8 cellular contexts compared by ENCODE assay signal in genomic region chr7:92133737-92134270, GRCh38. TPM values are rescaled to one million over a fixed set of nuclear protein-coding genes. Genes with fewer than 3 reads are reported as not detected.
DNase-seq lines count a peak whose midpoint lies in the region; ATAC-seq and TF ChIP-seq lines count a peak whose summit lies in the region.

No MANE protein-coding gene starts in this region.

- WGBS in testis, 2 donors: 0 to 7% methylated on average over 2 to 30 of the region's 42 CpGs

- H3K9me3 ChIP-seq in testis: no peaks in the 10 kb centered on the region

- H3K9me3 Mint-ChIP-seq in activated naive CD4-positive, alpha-beta T cell treated with anti-CD3 and anti-CD28 coated beads, Interleukin-2, amount 10 ng/mL, durations not matched to agents 7 days and 5 days: peaks cover 3% of the 10 kb centered on the region

- no peaks in the 10 kb centered on the region for H3K36me3 ChIP-seq in testis (ENCODE audit: low read depth, missing control alignments)

- TF ChIP-seq POLR2A in testis (IDR thresholded peaks at IDR 0.05): no peak

- H3K4me1 Mint-ChIP-seq in activated naive CD4-positive, alpha-beta T cell treated with anti-CD3 and anti-CD28 coated beads, Interleukin-2, amount 10 ng/mL, durations not matched to agents 7 days and 5 days: peaks cover 49% of the 10 kb centered on the region

- POLR2A ChIA-PET in RWPE1 (lab: Yijun Ruan, JAX; ENCODE audit: low non-redundant PET): no interaction called here

- peaks cover 12% of the 10 kb centered on the region for H3K27me3 Mint-ChIP-seq in activated naive CD4-positive, alpha-beta T cell treated with anti-CD3 and anti-CD28 coated beads, Interleukin-2, amount 10 ng/mL, durations not matched to agents 7 days and 5 days

- peaks cover 29% of the 10 kb centered on the region for H3K36me3 Mint-ChIP-seq in activated naive CD4-positive, alpha-beta T cell treated with anti-CD3 and anti-CD28 coated beads, Interleukin-2, amount 10 ng/mL, durations not matched to agents 7 days and 5 days

- H3K4me3 ChIP-seq in testis: peak overlapping the region; percentile 94 to 99

- H3K27ac ChIP-seq in RWPE1: peak overlapping the region; percentile 95
- peak overlapping the region; percentile 98 to 99 for H3K27ac ChIP-seq in testis

- H3K4me3 Mint-ChIP-seq in activated naive CD4-positive, alpha-beta T cell treated with anti-CD3 and anti-CD28 coated beads, Interleukin-2, amount 10 ng/mL, durations not matched to agents 7 days and 5 days: peak overlapping the region; percentile 96

- CTCF ChIA-PET in RWPE1 (lab: Yijun Ruan, JAX): interaction anchor here (0.5 to 1.4 kb wide), 5 partner anchors 10 to 158 kb away, joined by 3 to 4 read pairs (median 4); no protein-coding TSS in a partner anchor
- CTCF ChIA-PET in activated naive CD4-positive, alpha-beta T cell treated with anti-CD3 and anti-CD28 coated beads, Interleukin-2, amount 10 ng/mL, durations not matched to agents 7 days and 5 days (lab: Charles Lee): interaction anchor here (0.6 to 1.5 kb wide), 3 partner anchors 187 to 313 kb away, joined by 3 to 5 read pairs (median 5); partner anchors contain the start of gene GATAD1

- intact Hi-C loops in testis (cut with DNase I; ENCODE audit: low total_unique reads): no loop called here

- no peaks in the 10 kb centered on the region for H3K27me3 ChIP-seq in testis

- ATAC-seq in GM21528 (IDR thresholded peaks at IDR 0.05; ENCODE audit: low FRiP score, unreplicated experiment) (peak; percentile 42), omental fat pad (ENCODE audit: low FRiP score) (peak; percentile 76)

- H3K27ac Mint-ChIP-seq in activated naive CD4-positive, alpha-beta T cell treated with anti-CD3 and anti-CD28 coated beads, Interleukin-2, amount 10 ng/mL, durations not matched to agents 7 days and 5 days: peak overlapping the region; percentile 99

- peaks cover 15% of the 10 kb centered on the region for H3K4me1 ChIP-seq in testis

- DNase-seq in DMS153 (lab: John Stamatoyannopoulos, UW) (peak; percentile 50), HuH-7 (ENCODE audit: low spot score) (peak; percentile 80), RWPE1 (ENCODE audit: low spot score) (peak; percentile 48), glomerular visceral epithelial cell (ENCODE audit: extremely low spot score) (peak; percentile 49), omental fat pad (ENCODE audit: low spot score) (peak; percentile 62), testis (peak; percentile 89)
- peak; percentile 71 for DNase-seq in activated naive CD4-positive, alpha-beta T cell treated with anti-CD3 and anti-CD28 coated beads, Interleukin-2, amount 10 ng/mL, durations not matched to agents 7 days and 5 days

- TF ChIP-seq CTCF in RWPE1 (conservative IDR thresholded peaks at IDR 0.05; ENCODE audit: low read depth) (peak; percentile 96), omental fat pad (IDR thresholded peaks at IDR 0.05) (peak in 2 of 3 donors; percentile 50 to 85), testis (IDR thresholded peaks at IDR 0.05) (peak; percentile 81 to 94 (median 87))

RNA-seq across cellular contexts. Expression of gene CYP51A1, which starts 0.5 kb away (rescaled TPM):
- total RNA-seq in omental fat pad (10 to 100 TPM; 22.2 to 79.6 (median 32.1) TPM), testis (100 to 1,000 TPM; 141 to 147 TPM)
- 138 TPM for polyA plus RNA-seq in testis (ENCODE audit: insufficient read depth, low read depth, low replicate concordance)

RNA-seq across cellular contexts. Expression of gene LRRD1, which starts 45.1 kb away (rescaled TPM):
- total RNA-seq in omental fat pad (under 1 TPM in 2 of 4 donors, not detected in 2; 0.12 to 0.28 TPM), testis (10 to 100 TPM in 1 of 2 donors, 1 to 10 TPM in 1; 7.7 to 14.8 TPM)
- polyA plus RNA-seq in testis (ENCODE audit: insufficient read depth, low read depth, low replicate concordance): 8.7 TPM

Comparison
In these comparisons a context has a peak if more than half of its experiments do, and no peak if none do; other contexts are left out.
1. Peak in every context shown above with its lines: DNase-seq, ATAC-seq, H3K4me3 ChIP-seq and H3K27ac ChIP-seq.
2. RNA of gene LRRD1, which starts 45.1 kb away (total RNA-seq): 7.7 to 14.8 TPM in testis; 0.12 to 0.28 TPM in omental fat pad; every median in the first group is over 4 times any median in the second.